9 cellular contexts compared by ENCODE assay signal in the genomic region with DNA sequence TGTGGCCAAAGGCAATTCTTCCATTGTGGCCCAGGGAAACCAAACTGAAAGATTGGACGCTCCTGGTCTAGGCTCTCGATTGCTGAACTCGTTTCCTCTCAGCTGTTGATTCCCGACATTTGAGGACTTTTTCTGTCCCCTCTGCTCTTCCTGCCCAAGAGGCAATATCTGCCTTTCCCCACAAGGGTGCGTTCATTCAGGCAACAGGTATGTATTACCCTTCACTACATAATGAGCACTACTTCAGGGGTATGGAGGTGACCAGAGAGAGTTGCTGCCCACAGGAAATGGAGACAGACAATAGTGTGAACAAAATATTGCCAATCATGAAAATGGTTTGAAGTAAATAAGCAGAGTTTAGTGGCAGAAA. TPM values are rescaled to one million over a fixed set of nuclear protein-coding genes. Genes with fewer than 3 reads are reported as not detected.
DNase-seq lines count a peak whose midpoint lies in the region; ATAC-seq and TF ChIP-seq lines count a peak whose summit lies in the region.
"Had no signal": no experiment of that assay in that cellular context is flagged by ENCODE, and none has a peak within 500 bp of the region (broad histone marks: within the 10 kb centered on the region; RNA-seq: fewer than 3 reads in every experiment).

No MANE protein-coding gene starts in this region.

- ATAC-seq in HG03565 (IDR thresholded peaks at IDR 0.05; ENCODE audit: unreplicated experiment) (peak; percentile 59), left lung (peak; percentile 83), GM21619 (IDR thresholded peaks at IDR 0.05; ENCODE audit: unreplicated experiment) (no peak), GM21576 (IDR thresholded peaks at IDR 0.05; ENCODE audit: unreplicated experiment) (no peak)
- ATAC-seq in activated T-cell treated with anti-CD3 and anti-CD28 coated beads, Interleukin-2, amount 50 U/mL, for 4 hours: peak; percentile 33 to 44

- H3K9me3 ChIP-seq in A673 (ENCODE audit: low read depth, low read length, poor library complexity, severe bottlenecking) (no peaks in the 10 kb centered on the region), left lung (no peaks in the 10 kb centered on the region)

- H3K27me3 Mint-ChIP-seq in activated T-cell treated with anti-CD3 and anti-CD28 coated beads, Interleukin-2, amount 50 U/mL, for 4 hours (ENCODE audit: low read depth): peaks cover under 1% of the 10 kb centered on the region

- H3K36me3 ChIP-seq in A673 (ENCODE audit: insufficient read depth, low read length, poor library complexity, severe bottlenecking): no peaks in the 10 kb centered on the region
- H3K36me3 ChIP-seq in left lung: no peaks in the 10 kb centered on the region

- no peaks in the 10 kb centered on the region for H3K9me3 Mint-ChIP-seq in activated T-cell treated with anti-CD3 and anti-CD28 coated beads, Interleukin-2, amount 50 U/mL, for 4 hours

- H3K27me3 ChIP-seq in A673 (replicated peaks; ENCODE audit: insufficient read depth, low read depth, low read length, poor library complexity): no peaks in the 10 kb centered on the region
- no peaks in the 10 kb centered on the region for H3K27me3 ChIP-seq in left lung

- DNase-seq in A673 (ENCODE audit: low spot score) (no peak), left lung (no peak), hippocampal formation (lab: John Stamatoyannopoulos, UW) (no peak)
- DNase-seq in activated T-cell treated with anti-CD3 and anti-CD28 coated beads, Interleukin-2, amount 50 U/mL, for 4 hours: no peak

- POLR2A ChIA-PET in A673 (lab: Charles Lee; ENCODE audit: low non-redundant PET): no interaction called here

- BruUV-seq in A673 (replicated peaks; lab: Mats Ljungman, UMichigan): no TSS peak

- intact Hi-C loops in A673 (cut with micrococcal nuclease; ENCODE audit: unreplicated experiment) (no loop called here), left lung (cut with DNase I) (no loop called here)

- H3K4me1 ChIP-seq in A673 (ENCODE audit: insufficient read depth, low read length, poor library complexity, severe bottlenecking) (no peaks in the 10 kb centered on the region), left lung (no peaks in the 10 kb centered on the region)

- H3K4me3 ChIP-seq in A673 (ENCODE audit: low read depth, low read length, poor library complexity, severe bottlenecking) (no peak overlapping the region), left lung (peak overlapping the region in 1 of 2 donors; percentile 15)

- H3K4me1 Mint-ChIP-seq in activated T-cell treated with anti-CD3 and anti-CD28 coated beads, Interleukin-2, amount 50 U/mL, for 4 hours (ENCODE audit: low read depth): peaks cover 6% of the 10 kb centered on the region

- H3K36me3 Mint-ChIP-seq in activated T-cell treated with anti-CD3 and anti-CD28 coated beads, Interleukin-2, amount 50 U/mL, for 4 hours (ENCODE audit: insufficient read depth): no peaks in the 10 kb centered on the region

- CTCF ChIA-PET in A673 (lab: Charles Lee): interaction anchor here (0.6 kb wide), 1 partner anchor 230 kb away, joined by 6 read pairs; no protein-coding TSS in a partner anchor

- peak; percentile 44; the same call in 1 of the 2 replicates for TF ChIP-seq CTCF in A673 (conservative IDR thresholded peaks at IDR 0.05; ENCODE audit: low read depth, low read length)
- peak; percentile 38 for TF ChIP-seq CTCF in GM12873 (IDR thresholded peaks at IDR 0.05; ENCODE audit: insufficient read depth, low read depth, low read length, missing control alignments)
- TF ChIP-seq CTCF in left lung (IDR thresholded peaks at IDR 0.05): no peak

- H3K4me3 Mint-ChIP-seq in activated T-cell treated with anti-CD3 and anti-CD28 coated beads, Interleukin-2, amount 50 U/mL, for 4 hours: peak overlapping the region; percentile 68

- H3K27ac ChIP-seq in A673 (ENCODE audit: low read depth, low read length, poor library complexity, severe bottlenecking) (no peak overlapping the region), left lung (no peak overlapping the region)

RNA-seq across cellular contexts. Expression of gene PTH, which starts 8.2 kb away (rescaled TPM):
- not detected in 2 replicates for total RNA-seq in A673 (2021)
- total RNA-seq in activated T-cell treated with anti-CD3 and anti-CD28 coated beads, Interleukin-2, amount 50 U/mL, for 4 hours: not detected
- total RNA-seq in left lung: not detected
- total RNA-seq: glomerular endothelial cell had no signal

RNA-seq across cellular contexts. Expression of gene BTBD10, which starts 24.6 kb away (rescaled TPM):
- total RNA-seq in A673 (2021) (18.0 and 18.4 TPM in 2 replicates), left lung (10 to 100 TPM; 24.8 to 25.9 TPM)
- total RNA-seq in activated T-cell treated with anti-CD3 and anti-CD28 coated beads, Interleukin-2, amount 50 U/mL, for 4 hours: 10 to 100 TPM; 18.3 to 22.2 (median 20.0) TPM

Comparison
In these comparisons a context has a peak if more than half of its experiments do, and no peak if none do; other contexts are left out.
1. CTCF ChIP-seq: peak in A673 (single experiment) and GM12873 (single experiment); none in left lung (0 of 2).
2. ATAC-seq: peak in HG03565 (single experiment), activated T-cell treated with anti-CD3 and anti-CD28 coated beads, Interleukin-2, amount 50 U/mL, for 4 hours (2 of 2) and left lung (single experiment); none in GM21619 (single experiment) and GM21576 (single experiment).